Comparison of ENCODE assay signal across 8 cellular contexts in the genomic region with DNA sequence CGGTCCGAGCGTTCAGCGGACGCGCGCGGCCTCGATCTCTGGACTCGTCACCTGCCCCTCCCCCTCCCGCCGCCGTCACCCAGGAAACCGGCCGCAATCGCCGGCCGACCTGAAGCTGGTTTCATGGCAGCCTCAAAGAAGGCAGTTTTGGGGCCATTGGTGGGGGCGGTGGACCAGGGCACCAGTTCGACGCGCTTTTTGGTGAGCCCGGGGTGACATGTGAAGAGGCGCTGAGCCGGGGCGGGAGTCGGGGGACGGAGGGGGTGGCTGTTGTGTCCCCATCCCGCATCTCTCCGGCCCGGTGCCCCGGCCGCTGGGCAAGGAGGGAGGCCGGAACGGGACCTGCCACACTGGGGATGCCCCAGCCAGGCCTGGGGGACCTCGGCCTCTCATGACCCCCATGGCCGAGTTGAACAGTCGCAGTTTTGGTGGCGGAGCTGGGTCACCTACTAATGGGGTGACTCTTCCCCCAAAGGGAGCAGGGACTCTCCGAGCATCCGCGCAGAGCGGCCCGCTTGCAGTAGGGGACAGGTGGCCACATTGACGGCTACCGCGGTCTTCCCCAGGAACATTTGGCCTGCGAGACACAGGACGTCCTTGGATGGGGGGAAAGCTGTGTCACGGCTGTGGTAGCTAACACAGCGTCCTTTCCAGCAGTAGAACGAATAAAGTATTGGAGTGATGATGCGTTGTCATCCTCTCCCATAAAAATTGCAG. TPM values are rescaled to one million over a fixed set of nuclear protein-coding genes. Genes with fewer than 3 reads are reported as not detected.
DNase-seq lines count a peak whose midpoint lies in the region; ATAC-seq and TF ChIP-seq lines count a peak whose summit lies in the region.

A gene (plus strand): TSS at position 9 of the 717 bp plus-strand sequence. CDS start 115 bp downstream, at position 124.

- H3K79me2 ChIP-seq in PC-3 (ENCODE audit: low read length) = no peaks in the 10 kb centered on the region

- H3K27me3 ChIP-seq in PC-3 (ENCODE audit: low read length) (no peaks in the 10 kb centered on the region), brain microvascular endothelial cell (replicated peaks) (no peaks in the 10 kb centered on the region), kidney epithelial cell (ENCODE audit: control insufficient read depth, insufficient read depth, low read length) (no peaks in the 10 kb centered on the region)

- H3K36me3 Mint-ChIP-seq in activated CD4-positive, alpha-beta T cell treated with anti-CD3 and anti-CD28 coated beads for 36 hours (ENCODE audit: low read depth) = peaks cover 30% of the 10 kb centered on the region

- no peaks in the 10 kb centered on the region for H4K20me1 ChIP-seq in PC-3 (ENCODE audit: low read length)

- no peaks in the 10 kb centered on the region for H3K9me3 ChIP-seq in PC-3 (ENCODE audit: low read length)

- CTCF ChIA-PET in activated CD4-positive, alpha-beta T cell treated with anti-CD3 and anti-CD28 coated beads for 36 hours (lab: Charles Lee) = no interaction called here
- CTCF ChIA-PET in PC-3 (lab: Charles Lee) = no interaction called here

- BruUV-seq in PC-3 (replicated peaks; lab: Mats Ljungman, UMichigan) = TSS peak; percentile 55

- no peaks in the 10 kb centered on the region for H3K27me3 Mint-ChIP-seq in activated CD4-positive, alpha-beta T cell treated with anti-CD3 and anti-CD28 coated beads for 36 hours

- peaks cover 43% of the 10 kb centered on the region for H3K4me1 Mint-ChIP-seq in activated CD4-positive, alpha-beta T cell treated with anti-CD3 and anti-CD28 coated beads for 36 hours

- H3K9me2 ChIP-seq in PC-3 (replicated peaks; ENCODE audit: low read length) = no peaks in the 10 kb centered on the region

- peak within 1 kb of the TSS; percentile 81 for H3K9ac ChIP-seq in PC-3 (ENCODE audit: low read length)

- in situ Hi-C loops in brain microvascular endothelial cell (cut with HindIII; ENCODE audit: low pct_ligation_motif_present, low sequenced_read_pairs) = no loop called here

- peak within 1 kb of the TSS; percentile 93 for H2AFZ ChIP-seq in PC-3 (ENCODE audit: low read length)

- H3K9me3 Mint-ChIP-seq in activated CD4-positive, alpha-beta T cell treated with anti-CD3 and anti-CD28 coated beads for 36 hours (ENCODE audit: low read depth) = no peaks in the 10 kb centered on the region

- TF ChIP-seq CTCF in PC-3 (conservative IDR thresholded peaks at IDR 0.05; ENCODE audit: low read depth, low read length) (no peak), brain microvascular endothelial cell (IDR thresholded peaks at IDR 0.05; ENCODE audit: low read depth, low read length, missing control alignments) (no peak), kidney epithelial cell (IDR thresholded peaks at IDR 0.05; ENCODE audit: insufficient read depth, low read length, poor library complexity, severe bottlenecking) (no peak)

- peak within 1 kb of the TSS; percentile 98 for H3K27ac Mint-ChIP-seq in activated CD4-positive, alpha-beta T cell treated with anti-CD3 and anti-CD28 coated beads for 36 hours

- H3K4me2 ChIP-seq in PC-3 (ENCODE audit: low read length) = peak within 1 kb of the TSS; percentile 98

- no peaks in the 10 kb centered on the region for H3K36me3 ChIP-seq in PC-3 (ENCODE audit: low read depth, low read length)
- H3K36me3 ChIP-seq in brain microvascular endothelial cell (replicated peaks) = no peaks in the 10 kb centered on the region
- no peaks in the 10 kb centered on the region for H3K36me3 ChIP-seq in kidney epithelial cell (ENCODE audit: control insufficient read depth, insufficient read depth, low read length)

- H3K27ac ChIP-seq in PC-3 (ENCODE audit: low read length) (peak within 1 kb of the TSS; percentile 76), brain microvascular endothelial cell (peak within 1 kb of the TSS; percentile 65)

- peak; percentile 3 for ATAC-seq in activated CD4-positive, alpha-beta T cell treated with anti-CD3 and anti-CD28 coated beads for 36 hours
- ATAC-seq in HG02678 (IDR thresholded peaks at IDR 0.05; ENCODE audit: unreplicated experiment) (peak; percentile 3), PC-3 (peak; percentile 4)

- peak; percentile 33 for DNase-seq in activated CD4-positive, alpha-beta T cell treated with anti-CD3 and anti-CD28 coated beads for 36 hours
- no peak for DNase-seq in activated CD4-positive, alpha-beta T cell treated with anti-CD3 and anti-CD28 coated beads for 4 hours
- peak; percentile 23 for DNase-seq in PC-3
- no peak for DNase-seq in brain microvascular endothelial cell
- no peak for DNase-seq in kidney epithelial cell (ENCODE audit: low read depth)
- DNase-seq in stimulated activated CD8-positive, alpha-beta memory T cell treated with anti-CD3 and anti-CD28 coated beads, Interleukin-4, amount 100 ng/mL, for 48 hours = peak; percentile 43
- no peak for DNase-seq in LoVo (ENCODE audit: low spot score)

- H3K4me1 ChIP-seq in PC-3 (ENCODE audit: insufficient read depth, low read length) = peaks cover 60% of the 10 kb centered on the region

- H3K4me3 Mint-ChIP-seq in activated CD4-positive, alpha-beta T cell treated with anti-CD3 and anti-CD28 coated beads for 36 hours = peak within 1 kb of the TSS; percentile 86

- POLR2A ChIA-PET in activated CD4-positive, alpha-beta T cell treated with anti-CD3 and anti-CD28 coated beads for 36 hours (lab: Charles Lee) = no interaction called here
- POLR2A ChIA-PET in PC-3 (lab: Charles Lee; ENCODE audit: unreplicated experiment) = no interaction called here

- intact Hi-C loops in activated CD4-positive, alpha-beta T cell treated with anti-CD3 and anti-CD28 coated beads for 36 hours (cut with DNase I, micrococcal nuclease) = loop anchor here (1.0 to 10.0 kb wide), 3 partner anchors 79 to 236 kb away; a partner anchor contains a TSS
- intact Hi-C loops in PC-3 (cut with micrococcal nuclease) = loop anchor here (10.0 kb wide), 1 partner anchor 231 kb away; a partner anchor contains a TSS

- no peaks in the 10 kb centered on the region for H3F3A ChIP-seq in PC-3 (ENCODE audit: low read length, unreplicated experiment)

- peak within 1 kb of the TSS; percentile 87 for H3K4me3 ChIP-seq in PC-3 (ENCODE audit: low read length)
- H3K4me3 ChIP-seq in brain microvascular endothelial cell (ENCODE audit: low read depth, low read length) = peak within 1 kb of the TSS; percentile 69
- peak within 1 kb of the TSS; percentile 67 for H3K4me3 ChIP-seq in kidney epithelial cell (ENCODE audit: low read depth, low read length)

RNA-seq across cellular contexts. Expression of the gene that starts here (rescaled TPM):
- 100 to 1,000 TPM in 1 of 2 experiments, 10 to 100 TPM in 1; 77.8 to 106 TPM for total RNA-seq in activated CD4-positive, alpha-beta T cell treated with anti-CD3 and anti-CD28 coated beads for 36 hours
- total RNA-seq in PC-3 (2014; rRNA removed) (4.1 and 8.4 TPM in 2 replicates), kidney epithelial cell (4.1 and 5.5 TPM in 2 replicates)

Comparison
In these comparisons a context has a peak if more than half of its experiments do, and no peak if none do; other contexts are left out.
1. DNase-seq: peak in activated CD4-positive, alpha-beta T cell treated with anti-CD3 and anti-CD28 coated beads for 36 hours (single experiment), PC-3 (single experiment) and stimulated activated CD8-positive, alpha-beta memory T cell treated with anti-CD3 and anti-CD28 coated beads, Interleukin-4, amount 100 ng/mL, for 48 hours (single experiment); none in activated CD4-positive, alpha-beta T cell treated with anti-CD3 and anti-CD28 coated beads for 4 hours (0 of 2), brain microvascular endothelial cell (single experiment), kidney epithelial cell (single experiment) and LoVo (single experiment).
2. Peak in every context shown above with its lines, with median percentiles within 50 percentile points of each other: ATAC-seq and H3K4me3 ChIP-seq.